In the genomic region with DNA sequence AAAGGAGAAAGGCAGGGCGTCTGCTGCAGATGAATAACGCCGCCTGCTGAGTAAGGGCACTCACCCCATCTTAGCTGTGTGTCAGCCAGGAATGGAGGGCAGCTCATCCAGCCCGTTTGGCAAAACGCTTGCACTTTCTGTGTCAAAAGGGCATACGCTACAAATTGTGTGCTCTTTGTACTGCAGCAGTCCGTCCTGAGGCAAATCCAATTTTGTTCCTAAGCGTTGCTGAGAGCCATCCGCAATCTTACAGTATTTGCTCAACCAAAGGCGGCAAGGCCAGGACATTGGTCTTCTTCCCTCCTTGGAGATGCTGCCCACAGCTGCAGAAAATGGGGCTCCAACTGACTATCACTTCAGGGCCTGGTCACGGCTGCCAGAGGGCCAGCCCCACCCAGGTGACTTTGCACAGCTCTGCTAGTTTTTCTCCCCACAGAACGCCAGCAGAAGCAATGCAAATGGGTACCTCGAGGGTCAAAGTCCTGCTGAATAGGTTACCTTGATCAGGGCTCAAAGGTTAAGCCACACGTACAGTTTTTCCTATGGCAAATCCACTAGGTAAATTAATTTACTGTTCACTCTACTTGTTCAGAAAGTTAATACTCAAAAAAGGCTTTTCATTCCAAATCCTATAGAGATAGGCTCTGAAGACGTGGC, we compare ENCODE assay signal across 2 cellular contexts.
TF ChIP-seq lines count a peak whose summit lies in the region.

No MANE protein-coding gene starts in this region.

TF ChIP-seq in H1, 55 proteins besides CTCF, POLR2A, EP300 and RAD21:
- TF ChIP-seq SUZ12 (IDR thresholded peaks at IDR 0.05; ENCODE audit: low read length): no peak
- no peak for TF ChIP-seq CREB1 (IDR thresholded peaks at IDR 0.05)
- TF ChIP-seq POLR2AphosphoS5 (IDR thresholded peaks at IDR 0.05; ENCODE audit: low read depth, low read length): no peak
- TF ChIP-seq GTF2F1 (IDR thresholded peaks at IDR 0.05; ENCODE audit: borderline replicate concordance, low read depth, low read length): no peak
- no peak for TF ChIP-seq RBBP5 (IDR thresholded peaks at IDR 0.05; ENCODE audit: borderline replicate concordance, low read depth, low read length)
- no peak for TF ChIP-seq HDAC2 (IDR thresholded peaks at IDR 0.05; ENCODE audit: borderline replicate concordance in 1 of 2, low read depth in 2 of 2, low read length in 2 of 2)
- no peak for TF ChIP-seq RNF2 (IDR thresholded peaks at IDR 0.05; ENCODE audit: borderline replicate concordance, low read depth, low read length, missing control alignments, poor library complexity, severe bottlenecking)
- no peak for TF ChIP-seq JUND (IDR thresholded peaks at IDR 0.05; ENCODE audit: low read length)
- no peak for TF ChIP-seq CBX5 (IDR thresholded peaks at IDR 0.05; ENCODE audit: low read depth, low read length)
- TF ChIP-seq CEBPB (IDR thresholded peaks at IDR 0.05; ENCODE audit: low read depth, low read length): no peak
- TF ChIP-seq SP1 (IDR thresholded peaks at IDR 0.05; ENCODE audit: low read depth, low read length): no peak
- TF ChIP-seq SRF (IDR thresholded peaks at IDR 0.05; ENCODE audit: low read depth, low read length): no peak
- TF ChIP-seq BACH1 (IDR thresholded peaks at IDR 0.05; ENCODE audit: low read length): no peak
- no peak for TF ChIP-seq JUN (IDR thresholded peaks at IDR 0.05; ENCODE audit: low read depth, low read length)
- TF ChIP-seq KDM4A (IDR thresholded peaks at IDR 0.05; ENCODE audit: low read depth, low read length, severe bottlenecking): no peak
- no peak for TF ChIP-seq CBX8 (IDR thresholded peaks at IDR 0.05; ENCODE audit: borderline replicate concordance, low read depth, low read length)
- TF ChIP-seq TBP (IDR thresholded peaks at IDR 0.05; ENCODE audit: low read depth, low read length): no peak
- TF ChIP-seq, protein P1, sequence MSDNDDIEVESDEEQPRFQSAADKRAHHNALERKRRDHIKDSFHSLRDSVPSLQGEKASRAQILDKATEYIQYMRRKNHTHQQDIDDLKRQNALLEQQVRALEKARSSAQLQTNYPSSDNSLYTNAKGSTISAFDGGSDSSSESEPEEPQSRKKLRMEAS (IDR thresholded peaks at IDR 0.05): no peak
- TF ChIP-seq SAP30 (IDR thresholded peaks at IDR 0.05; ENCODE audit: insufficient read depth, insufficient replicate concordance, low read length): no peak
- TF ChIP-seq RXRA (IDR thresholded peaks at IDR 0.05; ENCODE audit: insufficient read depth, low read depth, low read length): no peak

TF ChIP-seq in GM12891, 5 proteins besides CTCF, POLR2A, EP300 and RAD21:
- TF ChIP-seq POLR2AphosphoS5 (IDR thresholded peaks at IDR 0.05; ENCODE audit: low read depth, low read length) (no peak), TAF1 (IDR thresholded peaks at IDR 0.05; ENCODE audit: low read depth, low read length) (no peak), PAX5 (IDR thresholded peaks at IDR 0.05; ENCODE audit: insufficient read depth, low read length, severe bottlenecking) (no peak), SPI1 (IDR thresholded peaks at IDR 0.05; ENCODE audit: low read depth, low read length) (no peak), POU2F2 (IDR thresholded peaks at IDR 0.05; ENCODE audit: low read depth, low read length) (no peak)
